15 cellular contexts compared by ENCODE assay signal in the genomic region with DNA sequence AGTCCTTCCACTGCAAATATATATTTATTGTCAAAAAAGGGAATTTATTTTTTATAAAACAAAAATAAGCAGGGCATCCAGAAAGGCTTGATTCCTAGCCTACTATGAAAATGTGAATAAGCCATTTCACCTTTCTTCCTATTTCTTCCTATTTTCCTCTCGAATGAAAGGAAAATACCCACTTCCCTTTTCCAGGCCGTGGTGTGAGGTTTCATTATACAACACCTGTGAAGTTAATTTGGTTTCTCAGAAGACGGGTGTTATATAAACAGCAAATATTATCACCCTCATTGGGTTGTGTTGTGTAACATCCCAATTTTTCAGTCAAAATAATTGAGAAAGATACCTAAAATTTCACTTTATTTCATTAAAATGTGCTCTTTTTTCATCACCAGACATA.
"Had no signal": no experiment of that assay in that cellular context is flagged by ENCODE, and none has a peak within 500 bp of the region (broad histone marks: within the 10 kb centered on the region; RNA-seq: fewer than 3 reads in every experiment).

No MANE protein-coding gene starts in this region.

- H3K4me3 ChIP-seq: cardiac muscle cell, heart left ventricle, transverse colon had no signal

- H3K9me3 Mint-ChIP-seq: activated B cell treated with CpG ODN at 0.5 μM for 24 hours; activated CD4-positive, alpha-beta T cell treated with anti-CD3 and anti-CD28 coated beads, Interleukin-2, amount 10 ng/mL, durations not matched to agents 7 days and 5 days; activated naive CD4-positive, alpha-beta T cell treated with anti-CD3 and anti-CD28 coated beads, Interleukin-2, amount 10 ng/mL, durations not matched to agents 7 days and 5 days; neural crest cell; stimulated activated effector memory CD8-positive, alpha-beta T cell treated with anti-CD3 and anti-CD28 coated beads, Interleukin-12 subunit alpha, Interleukin-12 subunit beta, amount 100 ng/mL, for 72 hours had no signal

- H3K27ac Mint-ChIP-seq: activated B cell treated with CpG ODN at 0.5 μM for 24 hours; activated CD4-positive, alpha-beta T cell treated with anti-CD3 and anti-CD28 coated beads, Interleukin-2, amount 10 ng/mL, durations not matched to agents 7 days and 5 days; activated naive CD4-positive, alpha-beta T cell treated with anti-CD3 and anti-CD28 coated beads, Interleukin-2, amount 10 ng/mL, durations not matched to agents 7 days and 5 days; stimulated activated effector memory CD8-positive, alpha-beta T cell treated with anti-CD3 and anti-CD28 coated beads, Interleukin-12 subunit alpha, Interleukin-12 subunit beta, amount 100 ng/mL, for 72 hours had no signal

- DNase-seq: activated B cell treated with CpG ODN at 0.5 μM for 24 hours; activated CD4-positive, alpha-beta T cell treated with anti-CD3 and anti-CD28 coated beads, Interleukin-2, amount 10 ng/mL, durations not matched to agents 7 days and 5 days; activated CD8-positive, alpha-beta memory T cell treated with anti-CD3 and anti-CD28 coated beads for 24 hours; activated naive CD4-positive, alpha-beta T cell treated with anti-CD3 and anti-CD28 coated beads, Interleukin-2, amount 10 ng/mL, durations not matched to agents 7 days and 5 days; foreskin melanocyte; heart left ventricle; kidney; left ventricle myocardium superior; mesendoderm; retina; substantia nigra; transverse colon had no signal

- H3K27ac ChIP-seq: cardiac muscle cell, heart left ventricle, transverse colon had no signal

- FAIRE-seq: kidney had no signal

- H3K36me3 Mint-ChIP-seq: activated naive CD4-positive, alpha-beta T cell treated with anti-CD3 and anti-CD28 coated beads, Interleukin-2, amount 10 ng/mL, durations not matched to agents 7 days and 5 days; stimulated activated effector memory CD8-positive, alpha-beta T cell treated with anti-CD3 and anti-CD28 coated beads, Interleukin-12 subunit alpha, Interleukin-12 subunit beta, amount 100 ng/mL, for 72 hours had no signal

- H3K27me3 ChIP-seq: cardiac muscle cell, transverse colon had no signal

- ATAC-seq: left ventricle myocardium superior; stimulated activated effector memory CD8-positive, alpha-beta T cell treated with anti-CD3 and anti-CD28 coated beads, Interleukin-12 subunit alpha, Interleukin-12 subunit beta, amount 100 ng/mL, for 72 hours had no signal

- H3K4me1 Mint-ChIP-seq: activated B cell treated with CpG ODN at 0.5 μM for 24 hours; activated CD4-positive, alpha-beta T cell treated with anti-CD3 and anti-CD28 coated beads, Interleukin-2, amount 10 ng/mL, durations not matched to agents 7 days and 5 days; activated naive CD4-positive, alpha-beta T cell treated with anti-CD3 and anti-CD28 coated beads, Interleukin-2, amount 10 ng/mL, durations not matched to agents 7 days and 5 days; stimulated activated effector memory CD8-positive, alpha-beta T cell treated with anti-CD3 and anti-CD28 coated beads, Interleukin-12 subunit alpha, Interleukin-12 subunit beta, amount 100 ng/mL, for 72 hours had no signal

- H3K27me3 Mint-ChIP-seq: activated B cell treated with CpG ODN at 0.5 μM for 24 hours; activated CD4-positive, alpha-beta T cell treated with anti-CD3 and anti-CD28 coated beads, Interleukin-2, amount 10 ng/mL, durations not matched to agents 7 days and 5 days; activated naive CD4-positive, alpha-beta T cell treated with anti-CD3 and anti-CD28 coated beads, Interleukin-2, amount 10 ng/mL, durations not matched to agents 7 days and 5 days had no signal

- H3K4me3 Mint-ChIP-seq: activated B cell treated with CpG ODN at 0.5 μM for 24 hours; activated CD4-positive, alpha-beta T cell treated with anti-CD3 and anti-CD28 coated beads, Interleukin-2, amount 10 ng/mL, durations not matched to agents 7 days and 5 days; activated naive CD4-positive, alpha-beta T cell treated with anti-CD3 and anti-CD28 coated beads, Interleukin-2, amount 10 ng/mL, durations not matched to agents 7 days and 5 days; neural crest cell; stimulated activated effector memory CD8-positive, alpha-beta T cell treated with anti-CD3 and anti-CD28 coated beads, Interleukin-12 subunit alpha, Interleukin-12 subunit beta, amount 100 ng/mL, for 72 hours had no signal
